Comparison of ENCODE assay signal across 27 cellular contexts in the genomic region with DNA sequence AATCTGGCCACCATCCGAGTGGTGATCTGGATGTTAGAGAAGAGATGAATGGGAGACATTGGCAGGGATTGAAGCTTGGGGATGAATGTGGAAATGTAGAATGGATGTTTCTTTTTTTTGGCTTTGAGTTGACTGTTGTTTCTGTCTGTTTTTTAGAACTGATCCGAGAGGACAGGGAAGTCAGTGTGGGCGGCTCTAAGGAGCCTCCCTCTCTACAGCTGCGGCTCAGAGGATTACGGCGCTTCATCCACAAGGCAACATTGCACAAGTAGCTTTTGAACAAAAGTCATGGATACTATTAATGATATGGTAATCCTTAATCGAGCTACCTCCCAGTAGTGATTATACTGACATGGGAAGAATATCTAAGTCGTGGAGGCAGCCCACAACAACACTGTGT. TPM values are rescaled to one million over a fixed set of nuclear protein-coding genes. Genes with fewer than 3 reads are reported as not detected.
"Had no signal": no experiment of that assay in that cellular context is flagged by ENCODE, and none has a peak within 500 bp of the region (broad histone marks: within the 10 kb centered on the region; RNA-seq: fewer than 3 reads in every experiment).

No MANE protein-coding gene starts in this region.

- H3K4me1 ChIP-seq: lower lobe of right lung, parathyroid adenoma, vagina had no signal

- ATAC-seq: activated CD8-positive, alpha-beta T cell treated with anti-CD3 and anti-CD28 coated beads, Interleukin-2, amount 10 ng/mL, durations not matched to agents 7 days and 5 days; body of pancreas; left colon; lower lobe of right lung; naive thymus-derived CD4-positive, alpha-beta T cell; stimulated activated naive B cell treated with anti-CD40 and anti-IgM and Interleukin-4, amounts not matched to agents 10 μg/mL and 1 μg/mL and 100 μg/mL, for 72 hours had no signal

- H3K27ac ChIP-seq: body of pancreas, lower lobe of right lung, neutrophil, parathyroid adenoma, vagina had no signal

- H3K27me3 ChIP-seq: body of pancreas, vagina had no signal

- H3K4me3 ChIP-seq: body of pancreas, lower lobe of right lung, vagina had no signal

- H3K36me3 ChIP-seq: lower lobe of right lung, neutrophil, vagina had no signal

- H3K9me3 ChIP-seq: body of pancreas, lower lobe of right lung, neutrophil, vagina had no signal

- DNase-seq: activated CD4-positive, alpha-beta T cell treated with anti-CD3 and anti-CD28 coated beads for 1 hour; activated CD4-positive, alpha-beta T cell treated with anti-CD3 and anti-CD28 coated beads, Interleukin-2, amount 50 U/mL, for 1 hour; activated CD8-positive, alpha-beta T cell treated with anti-CD3 and anti-CD28 coated beads, Interleukin-2, amount 10 ng/mL, durations not matched to agents 7 days and 5 days; activated gamma-delta T cell treated with Interleukin-2 at 50 U/mL for 16 hours; activated T-cell treated with anti-CD3 and anti-CD28 coated beads, Interleukin-2, amount 50 U/mL, for 1 hour; anterior cingulate cortex; caudate nucleus; dermis blood vessel endothelial cell; effector CD8-positive, alpha-beta T cell; erythroblast; glutamatergic neuron; hypothalamus; left colon; lower lobe of right lung; naive thymus-derived CD4-positive, alpha-beta T cell; stimulated activated CD4-positive, alpha-beta T cell treated with anti-CD3 and anti-CD28 coated beads, Interleukin-2, amount 100 ng/mL, for 48 hours; stimulated activated CD8-positive, alpha-beta memory T cell treated with anti-CD3 and anti-CD28 coated beads, Interleukin-4, amount 100 ng/mL, for 48 hours; stimulated activated naive B cell treated with anti-CD40 and anti-IgM and Interleukin-4, amounts not matched to agents 10 μg/mL and 1 μg/mL and 100 μg/mL, for 72 hours; T-helper 1 cell; trophoblast cell had no signal

RNA-seq across cellular contexts. Expression of a gene that starts 53.1 kb away (rescaled TPM):
- total RNA-seq: activated CD8-positive, alpha-beta T cell treated with anti-CD3 and anti-CD28 coated beads, Interleukin-2, amount 10 ng/mL, durations not matched to agents 7 days and 5 days; body of pancreas; dermis blood vessel endothelial cell; frontal cortex; left colon; mesenteric fat pad; naive thymus-derived CD4-positive, alpha-beta T cell; temporal lobe; vagina had no signal
- polyA plus RNA-seq: naive thymus-derived CD4-positive, alpha-beta T cell had no signal
